8 cellular contexts compared by ENCODE assay signal in the genomic region with DNA sequence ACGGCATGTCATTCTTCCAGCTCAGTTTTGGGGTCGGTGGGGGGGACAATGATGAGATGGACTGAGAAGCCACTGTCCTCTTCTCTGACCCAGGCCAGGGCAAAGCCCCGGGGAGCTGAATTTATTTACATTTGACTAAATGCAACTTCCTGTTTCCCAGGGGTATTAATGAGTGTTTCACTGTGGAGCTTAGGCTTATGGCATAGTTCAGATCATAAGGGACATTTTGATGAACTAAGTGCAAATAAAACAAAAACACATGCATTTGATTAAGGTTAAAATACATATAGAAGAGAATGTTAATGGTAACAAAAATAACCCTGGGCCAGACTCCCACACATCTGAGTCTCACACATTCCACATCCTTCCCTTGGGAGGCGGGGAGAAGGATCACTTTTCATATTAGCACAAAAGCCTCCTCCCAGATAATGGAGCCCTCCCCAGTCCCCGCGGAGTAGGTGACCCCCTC.
DNase-seq lines count a peak whose midpoint lies in the region; ATAC-seq and TF ChIP-seq lines count a peak whose summit lies in the region.

No MANE protein-coding gene starts in this region.

- TF ChIP-seq CTCF in WI38 (IDR thresholded peaks at IDR 0.05; ENCODE audit: low read depth, low read length) (no peak), type B pancreatic cell (conservative IDR thresholded peaks at IDR 0.05) (no peak)

- H3K36me3 Mint-ChIP-seq in activated naive CD4-positive, alpha-beta T cell treated with anti-CD3 and anti-CD28 coated beads, Interleukin-2, amount 50 U/mL, for 24 hours: no peaks in the 10 kb centered on the region
- peaks cover 4% of the 10 kb centered on the region for H3K36me3 Mint-ChIP-seq in type B pancreatic cell

- H3K4me3 ChIP-seq in WI38 (ENCODE audit: low read depth, low read length): peak overlapping the region; percentile 54

- H3K4me3 Mint-ChIP-seq in activated naive CD4-positive, alpha-beta T cell treated with anti-CD3 and anti-CD28 coated beads, Interleukin-2, amount 50 U/mL, for 24 hours: peak overlapping the region; percentile 87
- peak overlapping the region; percentile 68 for H3K4me3 Mint-ChIP-seq in type B pancreatic cell

- H3K27me3 Mint-ChIP-seq in activated naive CD4-positive, alpha-beta T cell treated with anti-CD3 and anti-CD28 coated beads, Interleukin-2, amount 50 U/mL, for 24 hours: no peaks in the 10 kb centered on the region
- H3K27me3 Mint-ChIP-seq in type B pancreatic cell: peaks cover 13% of the 10 kb centered on the region

- no peak for DNase-seq in activated naive CD4-positive, alpha-beta T cell treated with anti-CD3 and anti-CD28 coated beads, Interleukin-2, amount 50 U/mL, for 16 hours
- DNase-seq in hepatic stellate cell (ENCODE audit: low spot score): peak; percentile 61
- no peak for DNase-seq in type B pancreatic cell (ENCODE audit: extremely low spot score, unreplicated experiment)
- no peak for DNase-seq in central memory CD4-positive, alpha-beta T cell
- no peak for DNase-seq in NCI-H2227 treated with DMSO at 0.1 percent for 48 hours (lab: John Stamatoyannopoulos, UW)

- no peaks in the 10 kb centered on the region for H3K9me3 Mint-ChIP-seq in activated naive CD4-positive, alpha-beta T cell treated with anti-CD3 and anti-CD28 coated beads, Interleukin-2, amount 50 U/mL, for 24 hours
- H3K9me3 Mint-ChIP-seq in type B pancreatic cell: no peaks in the 10 kb centered on the region

- H3K27ac Mint-ChIP-seq in activated naive CD4-positive, alpha-beta T cell treated with anti-CD3 and anti-CD28 coated beads, Interleukin-2, amount 50 U/mL, for 24 hours: peak overlapping the region; percentile 94
- H3K27ac Mint-ChIP-seq in type B pancreatic cell: peak overlapping the region; percentile 77

- ATAC-seq in HG02852 (IDR thresholded peaks at IDR 0.05; ENCODE audit: unreplicated experiment): no peak

- H3K4me1 Mint-ChIP-seq in activated naive CD4-positive, alpha-beta T cell treated with anti-CD3 and anti-CD28 coated beads, Interleukin-2, amount 50 U/mL, for 24 hours: peaks cover 59% of the 10 kb centered on the region
- H3K4me1 Mint-ChIP-seq in type B pancreatic cell (ENCODE audit: unreplicated experiment): peaks cover 52% of the 10 kb centered on the region
